ENCODE assay signal across 21 cellular contexts in the genomic region with DNA sequence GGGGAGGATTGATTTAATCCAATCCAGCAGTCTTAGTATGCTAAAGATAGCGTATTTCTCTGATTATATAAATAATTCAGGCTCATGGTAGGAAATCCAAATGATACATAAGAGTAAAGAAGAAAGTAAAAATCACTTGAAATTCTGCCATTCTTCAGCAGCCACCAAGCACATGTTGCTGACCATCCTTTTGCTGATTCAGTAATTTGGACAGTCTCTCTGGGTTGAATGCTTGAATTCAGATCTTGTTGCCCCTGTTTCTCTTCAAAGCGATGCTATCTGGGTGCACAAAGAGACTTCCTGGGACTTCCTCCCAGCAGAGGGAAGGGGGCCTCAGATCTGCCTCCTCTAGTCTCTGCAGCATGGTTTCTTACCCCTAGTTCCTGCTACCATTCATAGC.
DNase-seq lines count a peak whose midpoint lies in the region; ATAC-seq, FAIRE-seq and TF ChIP-seq lines count a peak whose summit lies in the region.
"Had no signal": no experiment of that assay in that cellular context is flagged by ENCODE, and none has a peak within 500 bp of the region (broad histone marks: within the 10 kb centered on the region; RNA-seq: fewer than 3 reads in every experiment).

No MANE protein-coding gene starts in this region.

- 72% methylated on average over 2 of the region's 2 CpGs for WGBS in HepG2 (ENCODE audit: low lambda C conversion rate)
- 78% methylated on average over 1 of the region's 2 CpGs for WGBS in right lobe of liver (ENCODE audit: insufficient coverage, low coverage, low lambda C conversion rate, missing lambda C conversion rate)
- 0% methylated on average over 2 of the region's 2 CpGs for WGBS in K562 (ENCODE audit: insufficient coverage, low coverage, missing lambda C conversion rate)
- WGBS in heart left ventricle, 4 donors = 81 to 92% (median 88%) methylated on average over 2 of the region's 2 CpGs
- 92% methylated on average over 2 of the region's 2 CpGs for WGBS in smooth muscle cell (ENCODE audit: low lambda C conversion rate)

- H4K20me1 ChIP-seq in HepG2 (ENCODE audit: insufficient read depth, low read length) = no peaks in the 10 kb centered on the region
- no peaks in the 10 kb centered on the region for H4K20me1 ChIP-seq in Loucy (ENCODE audit: insufficient read depth, low read length, poor library complexity, severe bottlenecking)
- no peaks in the 10 kb centered on the region for H4K20me1 ChIP-seq in K562 (replicated peaks; ENCODE audit: control insufficient read depth, insufficient read depth, low read length)
- H4K20me1 ChIP-seq in smooth muscle cell (ENCODE audit: low read depth) = no peaks in the 10 kb centered on the region
- H4K20me1 ChIP-seq: BLaER1 had no signal

- no peak overlapping the region for H3K4me3 Mint-ChIP-seq in T-cell
- H3K4me3 Mint-ChIP-seq: B cell; CD4-positive, CD25-positive, alpha-beta regulatory T cell; CD8-positive, alpha-beta T cell; HFFc6 had no signal

- TF ChIP-seq EP300 in HepG2 (IDR thresholded peaks at IDR 0.05; ENCODE audit: low read depth in 2 of 2, low read length in 2 of 2) = no peak
- TF ChIP-seq EP300 in HepG2 (CRISPR knock-in tag; IDR thresholded peaks at IDR 0.05; ENCODE audit: borderline replicate concordance) = no peak
- TF ChIP-seq EP300 in K562 (IDR thresholded peaks at IDR 0.05; ENCODE audit: low read length) = no peak

- no peak for TF ChIP-seq RAD21 in HepG2 (CRISPR knock-in tag; IDR thresholded peaks at IDR 0.05)
- TF ChIP-seq RAD21 in K562 (CRISPR knock-in tag; conservative IDR thresholded peaks at IDR 0.05 in 1 of 2, IDR thresholded peaks at IDR 0.05 in 1 of 2) = no peak

- H3K9ac ChIP-seq in HepG2 (ENCODE audit: insufficient read depth, low read depth, low read length) (no peak overlapping the region), Loucy (ENCODE audit: low read depth, low read length, poor library complexity, severe bottlenecking) (no peak overlapping the region), K562 (ENCODE audit: insufficient read depth in 1 of 2, low read depth in 2 of 2, low read length in 2 of 2) (no peak overlapping the region), smooth muscle cell (ENCODE audit: low read depth) (no peak overlapping the region)
- H3K9ac ChIP-seq: BLaER1 had no signal

- H3K36me3 Mint-ChIP-seq in T-cell = no peaks in the 10 kb centered on the region
- H3K36me3 Mint-ChIP-seq: CD4-positive, CD25-positive, alpha-beta regulatory T cell; CD8-positive, alpha-beta T cell had no signal

- H3K4me3 ChIP-seq in HepG2 (replicated peaks in 1 of 3; ENCODE audit: insufficient read depth in 1 of 3, low read depth in 2 of 3, low read length in 3 of 3) (no peak overlapping the region), right lobe of liver (no peak overlapping the region), Loucy (ENCODE audit: low read length, poor library complexity, severe bottlenecking) (no peak overlapping the region), K562 (no peak overlapping the region), heart left ventricle (no peak overlapping the region), smooth muscle cell (no peak overlapping the region)
- H3K4me3 ChIP-seq: BLaER1, HAP-1 had no signal

- no peak for ATAC-seq in HepG2
- ATAC-seq in right lobe of liver = no peak
- ATAC-seq in K562 = no peak
- no peak for ATAC-seq in T-cell (replicated peaks in 1 of 4)
- no peak for ATAC-seq in heart left ventricle
- ATAC-seq: CD8-positive, alpha-beta T cell had no signal

- in situ Hi-C loops in HepG2 (cut with HindIII; ENCODE audit: extremely low pct_ligation_motif_present, low pct_unique_long_range_greater_than_20kb) (no loop called here), K562 (cut with MboI) (no loop called here)

- H3K4me1 Mint-ChIP-seq in T-cell = no peaks in the 10 kb centered on the region
- H3K4me1 Mint-ChIP-seq: B cell; CD4-positive, CD25-positive, alpha-beta regulatory T cell had no signal

- H3K27ac Mint-ChIP-seq in T-cell = no peak overlapping the region
- H3K27ac Mint-ChIP-seq: B cell; CD4-positive, CD25-positive, alpha-beta regulatory T cell; CD8-positive, alpha-beta T cell; HFFc6 had no signal

- TF ChIP-seq CTCF in HepG2 (CRISPR knock-in tag; IDR thresholded peaks at IDR 0.05) (no peak), right lobe of liver (IDR thresholded peaks at IDR 0.05) (no peak), Loucy (conservative IDR thresholded peaks at IDR 0.05; ENCODE audit: low read length) (no peak), K562 (IDR thresholded peaks at IDR 0.05 in 2 of 3, conservative IDR thresholded peaks at IDR 0.05 in 1 of 3; ENCODE audit: insufficient read depth in 2 of 3, low read depth in 1 of 3, low read length in 3 of 3) (no peak), heart left ventricle (IDR thresholded peaks at IDR 0.05) (no peak), smooth muscle cell (IDR thresholded peaks at IDR 0.05; ENCODE audit: borderline replicate concordance, insufficient read depth, poor library complexity, severe bottlenecking) (no peak)

- H3K79me2 ChIP-seq in HepG2 (ENCODE audit: insufficient read depth, low read length) (no peaks in the 10 kb centered on the region), Loucy (ENCODE audit: insufficient read depth, low read length) (no peaks in the 10 kb centered on the region), K562 (ENCODE audit: control insufficient read depth, insufficient read depth, low read length) (no peaks in the 10 kb centered on the region), smooth muscle cell (ENCODE audit: low read depth) (no peaks in the 10 kb centered on the region)

- POLR2A ChIA-PET in HepG2 (lab: Yijun Ruan, JAX) = no interaction called here
- POLR2A ChIA-PET in K562 (lab: Yijun Ruan, JAX) = no interaction called here
- POLR2A ChIA-PET in T-cell (lab: Charles Lee) = no interaction called here

- no peak for DNase-seq in HepG2 (ENCODE audit: low spot score)
- no peak for DNase-seq in right lobe of liver
- DNase-seq in K562 (ENCODE audit: extremely low read depth in 1 of 4, low spot score in 3 of 4) = no peak
- no peak for DNase-seq in T-cell
- DNase-seq in heart left ventricle = no peak
- DNase-seq in smooth muscle cell (lab: John Stamatoyannopoulos, UW; ENCODE audit: unreplicated experiment) = no peak
- DNase-seq: CD4-positive, CD25-positive, alpha-beta regulatory T cell; CD8-positive, alpha-beta T cell; DMS153; DND-41; GOT3; HFFc6 had no signal

- no peaks in the 10 kb centered on the region for H3K9me3 Mint-ChIP-seq in T-cell
- H3K9me3 Mint-ChIP-seq: CD4-positive, CD25-positive, alpha-beta regulatory T cell; CD8-positive, alpha-beta T cell; HFFc6 had no signal

- H3K4me1 ChIP-seq in HepG2 (ENCODE audit: insufficient read depth, low read length) = 0 out of 2 replicates have a peak, but pooled peaks cover 8% of the 10 kb centered on the region
- no peaks in the 10 kb centered on the region for H3K4me1 ChIP-seq in right lobe of liver
- no peaks in the 10 kb centered on the region for H3K4me1 ChIP-seq in Loucy (ENCODE audit: insufficient read depth, low read length, poor library complexity, severe bottlenecking)
- no peaks in the 10 kb centered on the region for H3K4me1 ChIP-seq in K562 (replicated peaks in 1 of 2; ENCODE audit: control insufficient read depth in 2 of 2, insufficient read depth in 2 of 2, low read length in 2 of 2)
- H3K4me1 ChIP-seq in heart left ventricle = no peaks in the 10 kb centered on the region
- H3K4me1 ChIP-seq in smooth muscle cell (ENCODE audit: low read depth) = no peaks in the 10 kb centered on the region
- H3K4me1 ChIP-seq: BLaER1 had no signal

- H3K27me3 Mint-ChIP-seq in T-cell = no peaks in the 10 kb centered on the region
- H3K27me3 Mint-ChIP-seq: B cell had no signal

- TF ChIP-seq POLR2A in HepG2 (IDR thresholded peaks at IDR 0.05; ENCODE audit: insufficient read depth in 1 of 2, low read depth in 2 of 2, low read length in 2 of 2) (no peak), right lobe of liver (IDR thresholded peaks at IDR 0.05) (no peak), K562 (conservative IDR thresholded peaks at IDR 0.05) (no peak), heart left ventricle (IDR thresholded peaks at IDR 0.05) (no peak)

- H3K36me3 ChIP-seq in HepG2 (replicated peaks in 1 of 2; ENCODE audit: control insufficient read depth in 1 of 2, insufficient read depth in 2 of 2, low read length in 2 of 2) (no peaks in the 10 kb centered on the region), right lobe of liver (no peaks in the 10 kb centered on the region), Loucy (ENCODE audit: insufficient read depth, low read length) (no peaks in the 10 kb centered on the region), K562 (ENCODE audit: control insufficient read depth, insufficient read depth, low read length) (no peaks in the 10 kb centered on the region), heart left ventricle (no peaks in the 10 kb centered on the region), smooth muscle cell (ENCODE audit: low read depth) (no peaks in the 10 kb centered on the region)
- H3K36me3 ChIP-seq: BLaER1, HAP-1 had no signal

- intact Hi-C loops in HepG2 (cut with micrococcal nuclease; ENCODE audit: unreplicated experiment) (no loop called here), right lobe of liver (cut with DNase I) (no loop called here), K562 (cut with micrococcal nuclease) (no loop called here), heart left ventricle (cut with DNase I) (no loop called here)

- H3K27me3 ChIP-seq in HepG2 (ENCODE audit: control insufficient read depth in 1 of 2, insufficient read depth in 2 of 2, low read length in 2 of 2) = no peaks in the 10 kb centered on the region
- no peaks in the 10 kb centered on the region for H3K27me3 ChIP-seq in right lobe of liver
- no peaks in the 10 kb centered on the region for H3K27me3 ChIP-seq in Loucy (ENCODE audit: insufficient read depth, low read length, poor library complexity, severe bottlenecking)
- H3K27me3 ChIP-seq in K562 (ENCODE audit: control insufficient read depth in 2 of 2, insufficient read depth in 2 of 2, low read length in 2 of 2) = no peaks in the 10 kb centered on the region; a peak in 1 of 5 replicates
- no peaks in the 10 kb centered on the region for H3K27me3 ChIP-seq in heart left ventricle
- H3K27me3 ChIP-seq in smooth muscle cell (ENCODE audit: low read depth) = no peaks in the 10 kb centered on the region
- H3K27me3 ChIP-seq: BLaER1 had no signal

- no peak for FAIRE-seq in HepG2 (lab: Jason Lieb, UNC)
- no peak for FAIRE-seq in K562 (lab: Jason Lieb, UNC)
- FAIRE-seq: G401.6, GM12892, H54 had no signal

- H2AFZ ChIP-seq in HepG2 (ENCODE audit: low read length) (no peak overlapping the region), Loucy (ENCODE audit: low read length) (peak overlapping the region; percentile 34; the same call in 1 of the 2 replicates), K562 (ENCODE audit: low read depth, low read length) (no peak overlapping the region), smooth muscle cell (ENCODE audit: low read depth) (no peak overlapping the region)

- no peaks in the 10 kb centered on the region for H3F3A ChIP-seq in Loucy (ENCODE audit: low read depth)
- H3F3A ChIP-seq in smooth muscle cell (ENCODE audit: low read depth) = peaks cover 9% of the 10 kb centered on the region

- no TSS peak for BruUV-seq in HepG2 (replicated peaks; lab: Mats Ljungman, UMichigan)
- BruUV-seq in K562 (replicated peaks; lab: Mats Ljungman, UMichigan) = no TSS peak

- H3K27ac ChIP-seq in HepG2 (ENCODE audit: extremely low read length, insufficient read depth, low read length) (no peak overlapping the region), right lobe of liver (no peak overlapping the region), K562 (ENCODE audit: extremely low read depth, low read depth, low read length) (no peak overlapping the region), heart left ventricle (no peak overlapping the region), smooth muscle cell (ENCODE audit: low read depth) (no peak overlapping the region)
- H3K27ac ChIP-seq: BLaER1, C4-2B had no signal

- CTCF ChIA-PET in HepG2 (lab: Yijun Ruan, JAX; ENCODE audit: low intra/inter-chr PET ratio, low total read pairs) = no interaction called here
- CTCF ChIA-PET in K562 (lab: Yijun Ruan, JAX; ENCODE audit: low intra/inter-chr PET ratio) = no interaction called here
- CTCF ChIA-PET in T-cell (lab: Charles Lee) = no interaction called here

- H3K9me2 ChIP-seq in Loucy (replicated peaks; ENCODE audit: low read depth, low read length) = no peaks in the 10 kb centered on the region

- H3K9me3 ChIP-seq in HepG2 (ENCODE audit: low read length) = no peaks in the 10 kb centered on the region
- no peaks in the 10 kb centered on the region for H3K9me3 ChIP-seq in right lobe of liver
- H3K9me3 ChIP-seq in Loucy (ENCODE audit: insufficient read depth, low read depth, low read length) = no peaks in the 10 kb centered on the region
- no peaks in the 10 kb centered on the region for H3K9me3 ChIP-seq in K562 (replicated peaks; ENCODE audit: control insufficient read depth, insufficient read depth, low read depth, low read length)
- H3K9me3 ChIP-seq in heart left ventricle = no peaks in the 10 kb centered on the region
- no peaks in the 10 kb centered on the region for H3K9me3 ChIP-seq in smooth muscle cell (replicated peaks; ENCODE audit: low read depth)
- H3K9me3 ChIP-seq: BLaER1, Caco-2, HAP-1 had no signal

- H3K4me2 ChIP-seq in HepG2 (ENCODE audit: low read depth, low read length) = no peak overlapping the region
- H3K4me2 ChIP-seq in Loucy (ENCODE audit: low read depth, low read length, poor library complexity, severe bottlenecking) = no peak overlapping the region
- no peak overlapping the region for H3K4me2 ChIP-seq in K562 (ENCODE audit: insufficient read depth, low read length)
- H3K4me2 ChIP-seq in smooth muscle cell = no peak overlapping the region
- H3K4me2 ChIP-seq: BLaER1 had no signal

- no peaks in the 10 kb centered on the region for H3K9me1 ChIP-seq in K562 (ENCODE audit: control insufficient read depth, insufficient read depth, low read length)
